Comparison of ENCODE assay signal across 35 cellular contexts in the genomic region with DNA sequence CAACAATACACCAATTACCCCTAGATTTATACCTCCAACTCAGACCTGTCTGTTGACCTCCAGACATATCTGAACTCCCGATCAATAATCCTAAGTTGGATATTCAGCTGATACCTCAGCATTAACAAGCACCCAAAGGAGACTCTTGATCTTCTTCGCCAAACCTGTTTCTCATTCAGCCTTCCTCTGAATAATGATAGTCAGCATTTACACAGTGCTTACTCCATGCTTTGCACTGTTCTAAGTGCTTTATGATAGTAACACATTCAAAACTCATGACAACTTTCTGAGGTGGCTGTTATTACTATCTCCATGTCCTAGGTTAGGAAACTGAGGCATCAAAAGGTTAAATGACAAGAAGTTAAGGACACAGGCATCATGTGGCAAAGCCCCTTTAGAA.
"Had no signal": no experiment of that assay in that cellular context is flagged by ENCODE, and none has a peak within 500 bp of the region (broad histone marks: within the 10 kb centered on the region; RNA-seq: fewer than 3 reads in every experiment).

No MANE protein-coding gene starts in this region.

- H3K4me1 ChIP-seq: adrenal gland, breast epithelium had no signal

- H3K4me3 ChIP-seq: adrenal gland, body of pancreas, breast epithelium, cardiac muscle cell had no signal

- FAIRE-seq: astrocyte, TTC549 had no signal

- DNase-seq: activated B cell treated with CpG ODN at 0.5 μM for 24 hours; activated CD4-positive, alpha-beta memory T cell treated with anti-CD3 and anti-CD28 coated beads for 36 hours; activated CD4-positive, alpha-beta T cell treated with anti-CD3 and anti-CD28 coated beads for 4 hours; activated CD4-positive, alpha-beta T cell treated with anti-CD3 and anti-CD28 coated beads, Interleukin-2, amount 10 ng/mL, durations not matched to agents 24 days and 14 days; activated CD4-positive, alpha-beta T cell treated with anti-CD3 and anti-CD28 coated beads, Interleukin-2, amount 50 U/mL, for 1 hour; activated CD4-positive, alpha-beta T cell treated with anti-CD3 and anti-CD28 coated beads, Interleukin-2, amount 50 U/mL, for 4 hours; activated CD4-positive, CD25-positive, alpha-beta regulatory T cell treated with anti-CD3 and anti-CD28 coated beads, Interleukin-2, amount 50 U/mL, for 72 hours; activated CD8-positive, alpha-beta memory T cell treated with anti-CD3 and anti-CD28 coated beads, Interleukin-2, amount 50 U/mL, for 4 hours; activated CD8-positive, alpha-beta T cell treated with anti-CD3 and anti-CD28 coated beads for 36 hours; activated effector memory CD4-positive, alpha-beta T cell treated with anti-CD3 and anti-CD28 coated beads, Interleukin-2, amount 50 U/mL, for 16 hours; activated gamma-delta T cell treated with Interleukin-2 at 50 U/mL for 16 hours; activated naive CD4-positive, alpha-beta T cell; activated naive CD4-positive, alpha-beta T cell treated with anti-CD3 and anti-CD28 coated beads for 36 hours; activated naive CD4-positive, alpha-beta T cell treated with anti-CD3 and anti-CD28 coated beads, Interleukin-2, amount 50 U/mL, for 16 hours; activated naive CD8-positive, alpha-beta T cell treated with anti-CD3 and anti-CD28 coated beads for 36 hours; activated T-cell treated with anti-CD3 and anti-CD28 coated beads for 4 hours; activated T-cell treated with anti-CD3 and anti-CD28 coated beads, Interleukin-2, amount 50 U/mL, for 1 hour; activated T-cell treated with anti-CD3 and anti-CD28 coated beads, Interleukin-2, amount 50 U/mL, for 4 hours; activated T-cell treated with anti-CD3 and anti-CD28 coated beads, Interleukin-2, amount 50 U/mL, for 72 hours; adrenal gland; amniotic stem cell; body of pancreas; brain microvascular endothelial cell; caudate nucleus; cerebellar nuclear complex; T-helper 1 cell; T-helper 2 cell; T-helper 9 cell had no signal

- H3K9me3 ChIP-seq: adrenal gland, body of pancreas, breast epithelium had no signal

- ATAC-seq: activated CD8-positive, alpha-beta T cell treated with anti-CD3 and anti-CD28 coated beads for 36 hours; activated naive CD4-positive, alpha-beta T cell treated with anti-CD3 and anti-CD28 coated beads, Interleukin-2, amount 50 U/mL, for 72 hours; activated T-cell treated with anti-CD3 and anti-CD28 coated beads, Interleukin-2, amount 50 U/mL, for 4 hours; activated T-cell treated with anti-CD3 and anti-CD28 coated beads, Interleukin-2, amount 50 U/mL, for 72 hours; activated T-helper 17 cell treated with anti-CD3 and anti-CD28 coated beads, Interleukin-2, amount 50 U/mL, for 72 hours; body of pancreas had no signal

- H3K27ac ChIP-seq: adrenal gland, body of pancreas, brain microvascular endothelial cell, breast epithelium, cardiac muscle cell, VCaP had no signal

- H3K27me3 ChIP-seq: adrenal gland, body of pancreas, brain microvascular endothelial cell, breast epithelium, cardiac muscle cell had no signal

- H3K36me3 ChIP-seq: adrenal gland, brain microvascular endothelial cell, breast epithelium, cardiac muscle cell had no signal
